In the genomic region with DNA sequence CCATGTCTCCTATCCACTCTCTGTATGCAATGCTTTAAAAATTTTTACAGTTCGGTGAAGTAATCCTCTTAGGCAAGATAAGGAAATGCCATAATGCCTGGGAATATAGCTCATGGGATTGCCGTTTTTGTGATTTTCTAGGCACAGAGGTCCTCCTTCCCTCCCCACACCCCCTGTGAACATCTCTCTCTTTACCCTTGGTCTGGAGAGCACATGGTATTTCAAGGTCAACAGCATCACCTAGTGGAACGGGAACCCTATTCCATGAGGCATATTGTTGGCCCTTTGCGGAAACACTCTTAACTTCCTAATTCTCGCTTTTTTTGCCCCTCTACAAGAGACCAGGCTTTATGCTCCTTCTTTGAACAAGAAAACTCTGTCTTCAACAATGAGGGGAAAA, we compare ENCODE assay signal across 1 cellular context.
TF ChIP-seq lines count a peak whose summit lies in the region.

No MANE protein-coding gene starts in this region.

TF ChIP-seq in K562, 482 proteins besides CTCF, POLR2A, EP300 and RAD21 (continued from another document):
- TF ChIP-seq, protein P1, sequence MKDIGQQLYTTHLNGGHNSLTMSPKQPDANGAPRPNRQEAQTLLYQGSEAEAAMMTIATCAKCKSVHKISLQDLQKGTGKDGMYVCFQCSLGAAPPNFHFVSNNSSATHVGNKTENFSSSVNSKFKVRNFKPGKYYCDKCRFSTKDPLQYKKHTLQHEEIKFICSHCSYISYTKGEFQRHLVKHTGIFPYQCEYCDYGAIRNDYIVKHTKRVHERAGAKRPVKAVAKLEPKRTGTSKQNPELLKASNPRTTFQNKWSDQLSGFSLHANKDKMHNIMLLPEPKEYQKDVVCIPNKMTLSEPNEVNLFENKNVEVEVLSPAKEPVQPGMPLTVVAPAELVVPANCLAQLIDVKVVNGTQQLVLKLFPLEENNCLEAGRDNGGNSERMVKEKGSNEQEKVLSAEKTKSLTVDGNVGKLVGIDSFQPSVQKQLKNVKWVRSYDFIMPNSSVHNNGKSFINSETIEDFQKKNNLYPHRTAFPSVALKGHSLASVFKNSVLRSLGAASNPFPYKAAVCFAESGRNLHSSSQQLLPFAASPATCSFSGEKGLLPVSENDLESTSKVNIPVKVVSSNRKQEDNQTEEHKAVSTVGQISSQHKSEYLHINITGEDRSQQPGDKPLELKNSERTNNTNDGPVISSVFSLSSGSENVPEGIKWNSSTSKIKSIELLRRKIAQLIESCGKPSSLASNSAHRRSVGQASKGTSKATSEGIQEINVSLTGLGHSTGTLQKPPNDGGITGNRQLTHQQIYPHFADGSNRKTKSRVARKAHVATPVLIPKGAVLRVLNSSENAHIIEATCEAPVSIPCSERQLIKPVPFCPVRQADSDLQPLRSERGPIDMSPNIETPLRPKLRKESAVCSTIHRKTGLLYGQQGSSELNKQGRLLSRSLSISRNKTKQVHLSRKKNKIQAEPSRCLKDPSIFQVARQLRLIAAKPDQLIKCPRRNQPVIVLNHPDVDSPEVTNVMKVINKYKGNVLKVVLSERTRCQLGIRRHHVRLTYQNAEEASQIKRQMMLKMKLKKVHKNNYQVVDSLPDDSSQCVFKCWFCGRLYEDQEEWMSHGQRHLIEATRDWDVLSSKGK (CRISPR knock-in tag; IDR thresholded peaks at IDR 0.05) = no peak
- TF ChIP-seq MAZ (CRISPR knock-in tag; conservative IDR thresholded peaks at IDR 0.05 in 1 of 2, IDR thresholded peaks at IDR 0.05 in 1 of 2) = no peak
- TF ChIP-seq CHD4 (IDR thresholded peaks at IDR 0.05; ENCODE audit: insufficient read depth, insufficient replicate concordance, low read depth, low read length, poor library complexity, severe bottlenecking) = no peak
